In genomic region chr20:5569021-5569420, GRCh38 we compare ENCODE assay signal across 7 cellular contexts. TPM values are rescaled to one million over a fixed set of nuclear protein-coding genes. Genes with fewer than 3 reads are reported as not detected.
DNase-seq lines count a peak whose midpoint lies in the region; ATAC-seq and TF ChIP-seq lines count a peak whose summit lies in the region.

No MANE protein-coding gene starts in this region.

- no peak overlapping the region for H3K4me3 ChIP-seq in heart left ventricle
- no peak overlapping the region for H3K4me3 ChIP-seq in gastrocnemius medialis

- peak; percentile 33 to 63 (median 48) for TF ChIP-seq CTCF in heart left ventricle (IDR thresholded peaks at IDR 0.05)
- peak; percentile 26 to 56 (median 34) for TF ChIP-seq CTCF in gastrocnemius medialis (IDR thresholded peaks at IDR 0.05 in 4 of 5, conservative IDR thresholded peaks at IDR 0.05 in 1 of 5)

- ATAC-seq in heart left ventricle (peak in 2 of 4 donors; percentile 65 to 67), gastrocnemius medialis (peak in 1 of 2 donors; percentile 61), HG03196 (IDR thresholded peaks at IDR 0.05; ENCODE audit: unreplicated experiment) (no peak)

- H3K9me3 ChIP-seq in heart left ventricle (no peaks in the 10 kb centered on the region), gastrocnemius medialis (no peaks in the 10 kb centered on the region)

- H3K36me3 ChIP-seq in heart left ventricle (peaks cover 0 to 98% (median 84%) of the 10 kb centered on the region in 9 donors), gastrocnemius medialis (peaks cover 9 to 86% of the 10 kb centered on the region in 2 donors)

- TF ChIP-seq POLR2A in heart left ventricle (IDR thresholded peaks at IDR 0.05) = no peak
- TF ChIP-seq POLR2A in gastrocnemius medialis (IDR thresholded peaks at IDR 0.05) = no peak

- no peaks in the 10 kb centered on the region for H3K27me3 ChIP-seq in heart left ventricle
- H3K27me3 ChIP-seq in gastrocnemius medialis = no peaks in the 10 kb centered on the region

- intact Hi-C loops in heart left ventricle (cut with DNase I) (loop anchor here in 8 of 10 donors (1.0 to 10.0 kb wide), 6 partner anchors 218 to 376 kb away; no protein-coding TSS in a partner anchor), gastrocnemius medialis (cut with DNase I; ENCODE audit: low total_unique reads) (no loop called here)

- H3K4me1 ChIP-seq in heart left ventricle (peaks cover 0 to 21% (median 0%) of the 10 kb centered on the region in 12 donors), gastrocnemius medialis (no peaks in the 10 kb centered on the region)

- in situ Hi-C loops in G401 (cut with HindIII; ENCODE audit: low sequenced_read_pairs) (no loop called here), gastrocnemius medialis (cut with MboI; ENCODE audit: low sequenced_read_pairs in 4 of 4) (loop anchor here in 3 of 4 donors (10.0 to 25.0 kb wide), 3 partner anchors 218 to 393 kb away; partner anchors contain the start of genes MCM8 (in 1 of the 3) and TRMT6 (in 1 of the 3))

- H3K27ac ChIP-seq in heart left ventricle = peak overlapping the region in 1 of 12 donors; percentile 84
- H3K27ac ChIP-seq in gastrocnemius medialis = no peak overlapping the region

- WGBS in heart left ventricle, 4 donors = 56 to 62% (median 60%) methylated on average over 3 of the region's 3 CpGs

- DNase-seq in G401 (ENCODE audit: low spot score) (peak; percentile 74), HT1080 (ENCODE audit: low read depth) (peak; percentile 49), OCI-M1 (lab: John Stamatoyannopoulos, UW) (peak; percentile 82), heart left ventricle (peak in 1 of 5 donors; percentile 22), gastrocnemius medialis (no peak)
- DNase-seq in activated naive CD4-positive, alpha-beta T cell treated with anti-CD3 and anti-CD28 coated beads, Interleukin-2, amount 50 U/mL, for 16 hours = peak; percentile 43

RNA-seq across cellular contexts. Expression of gene GPCPD1, which starts 41.8 kb away (rescaled TPM):
- 11.2 and 27.4 TPM in 2 replicates for total RNA-seq in G401 (2014; rRNA removed; shearing (Covaris generic))
- 8.8 and 12.2 TPM in 2 replicates for total RNA-seq in HT1080 (2014; rRNA removed; shearing (Covaris generic))
- 15.8 and 19.3 TPM in 2 replicates for polyA plus RNA-seq in HT1080 (2015; cell fraction: cytosol; rRNA removed)
- 52.8 and 55.6 TPM in 2 replicates for polyA plus RNA-seq in HT1080 (2015; cell fraction: nucleus; rRNA removed)
- 10 to 100 TPM in 6 of 9 donors, 1 to 10 TPM in 3; 4.1 to 33.6 (median 23.6) TPM for total RNA-seq in heart left ventricle
- 1 to 10 TPM; 4.5 to 5.1 TPM for polyA plus RNA-seq in heart left ventricle
- 10 to 100 TPM; 17.2 to 40.9 (median 22.0) TPM for total RNA-seq in gastrocnemius medialis

Comparison
In these comparisons a context has a peak if more than half of its experiments do, and no peak if none do; other contexts are left out.
1. DNase-seq: peak in G401 (single experiment), HT1080 (single experiment), OCI-M1 (single experiment) and activated naive CD4-positive, alpha-beta T cell treated with anti-CD3 and anti-CD28 coated beads, Interleukin-2, amount 50 U/mL, for 16 hours (single experiment); none in gastrocnemius medialis (0 of 2).